Comparison of ENCODE assay signal across 13 cellular contexts in genomic region chr17:49555495-49556018, GRCh38. TPM values are rescaled to one million over a fixed set of nuclear protein-coding genes. Genes with fewer than 3 reads are reported as not detected.
DNase-seq lines count a peak whose midpoint lies in the region; ATAC-seq, FAIRE-seq and TF ChIP-seq lines count a peak whose summit lies in the region.
"Had no signal": no experiment of that assay in that cellular context is flagged by ENCODE, and none has a peak within 500 bp of the region (broad histone marks: within the 10 kb centered on the region; RNA-seq: fewer than 3 reads in every experiment).

No MANE protein-coding gene starts in this region.

- H3K9me3 Mint-ChIP-seq in astrocyte (ENCODE audit: unreplicated experiment), result no peaks in the 10 kb centered on the region
- H3K9me3 Mint-ChIP-seq in neural progenitor cell, result no peaks in the 10 kb centered on the region
- H3K9me3 Mint-ChIP-seq: activated CD4-positive, alpha-beta memory T cell treated with anti-CD3 and anti-CD28 coated beads for 36 hours; CD8-positive, alpha-beta memory T cell had no signal

- H3K36me3 ChIP-seq in astrocyte (ENCODE audit: insufficient read depth, low read length) (no peaks in the 10 kb centered on the region), neural progenitor cell (no peaks in the 10 kb centered on the region)
- H3K36me3 ChIP-seq: adrenal gland, SJSA1 had no signal

- TF ChIP-seq CTCF in astrocyte (IDR thresholded peaks at IDR 0.05; ENCODE audit: insufficient read depth, low read depth, low read length), result no peak
- no peak for TF ChIP-seq CTCF in neural progenitor cell (IDR thresholded peaks at IDR 0.05)

- no peaks in the 10 kb centered on the region for H4K20me1 ChIP-seq in astrocyte (ENCODE audit: insufficient read depth, low read length)
- H4K20me1 ChIP-seq in neural progenitor cell (ENCODE audit: low read depth), result no peaks in the 10 kb centered on the region

- no peak for TF ChIP-seq POLR2A in GM12891 (IDR thresholded peaks at IDR 0.05; ENCODE audit: low read depth, low read length)

- H3K4me3 ChIP-seq in astrocyte (ENCODE audit: insufficient read depth, low read depth, low read length) (no peak overlapping the region), neural progenitor cell (no peak overlapping the region)
- H3K4me3 ChIP-seq: adrenal gland, SJSA1 had no signal

- H3K36me3 Mint-ChIP-seq in astrocyte (ENCODE audit: low read depth, unreplicated experiment), result peaks cover 2% of the 10 kb centered on the region
- H3K36me3 Mint-ChIP-seq in neural progenitor cell, result no peaks in the 10 kb centered on the region
- H3K36me3 Mint-ChIP-seq: activated CD4-positive, alpha-beta memory T cell treated with anti-CD3 and anti-CD28 coated beads for 36 hours; CD8-positive, alpha-beta memory T cell had no signal

- H3K9me3 ChIP-seq in astrocyte (ENCODE audit: insufficient read depth, low read depth, low read length) (no peaks in the 10 kb centered on the region), neural progenitor cell (ENCODE audit: low read depth) (no peaks in the 10 kb centered on the region)
- H3K9me3 ChIP-seq: adrenal gland, SJSA1 had no signal

- H3K4me1 ChIP-seq in astrocyte (ENCODE audit: insufficient read depth, low read length) (peaks cover 4% of the 10 kb centered on the region), neural progenitor cell (peaks cover 5% of the 10 kb centered on the region)

- peaks cover 47% of the 10 kb centered on the region for H3K27me3 Mint-ChIP-seq in astrocyte (ENCODE audit: low read depth, unreplicated experiment)
- H3K27me3 Mint-ChIP-seq in neural progenitor cell (ENCODE audit: insufficient read depth, low read depth), result peaks cover 21% of the 10 kb centered on the region

- ATAC-seq in Right ventricle myocardium inferior (no peak), left cardiac atrium (no peak), HG02678 (IDR thresholded peaks at IDR 0.05; ENCODE audit: unreplicated experiment) (no peak)

- no peak overlapping the region for H3K4me3 Mint-ChIP-seq in astrocyte (ENCODE audit: unreplicated experiment)
- no peak overlapping the region for H3K4me3 Mint-ChIP-seq in neural progenitor cell
- H3K4me3 Mint-ChIP-seq: activated CD4-positive, alpha-beta memory T cell treated with anti-CD3 and anti-CD28 coated beads for 36 hours; CD8-positive, alpha-beta memory T cell had no signal

- peaks cover 10% of the 10 kb centered on the region for H3K27me3 ChIP-seq in astrocyte (ENCODE audit: insufficient read depth, low read length)
- peaks cover 20% of the 10 kb centered on the region for H3K27me3 ChIP-seq in neural progenitor cell
- H3K27me3 ChIP-seq: adrenal gland, SJSA1 had no signal

- H2AFZ ChIP-seq in astrocyte (ENCODE audit: low read depth, low read length) (peak overlapping the region; percentile 86), neural progenitor cell (replicated peaks) (peak overlapping the region; percentile 100)

- no peak overlapping the region for H3K27ac Mint-ChIP-seq in astrocyte (ENCODE audit: unreplicated experiment)
- no peak overlapping the region for H3K27ac Mint-ChIP-seq in neural progenitor cell
- H3K27ac Mint-ChIP-seq: activated CD4-positive, alpha-beta memory T cell treated with anti-CD3 and anti-CD28 coated beads for 36 hours; CD8-positive, alpha-beta memory T cell had no signal

- H3K79me2 ChIP-seq in astrocyte (ENCODE audit: insufficient read depth, low read length), result no peaks in the 10 kb centered on the region
- no peaks in the 10 kb centered on the region for H3K79me2 ChIP-seq in neural progenitor cell (ENCODE audit: low read depth)

- peaks cover 6% of the 10 kb centered on the region for H3F3A ChIP-seq in neural progenitor cell (ENCODE audit: low read depth)

- no peak overlapping the region for H3K4me2 ChIP-seq in astrocyte (ENCODE audit: low read length)
- H3K4me2 ChIP-seq in neural progenitor cell, result no peak overlapping the region

- H3K9ac ChIP-seq in astrocyte (ENCODE audit: low read length) (peak overlapping the region; percentile 56), neural progenitor cell (no peak overlapping the region)

- H3K27ac ChIP-seq in astrocyte (ENCODE audit: low read depth, low read length) (no peak overlapping the region), neural progenitor cell (no peak overlapping the region)
- H3K27ac ChIP-seq: SJSA1 had no signal

- DNase-seq in Right ventricle myocardium inferior (ENCODE audit: missing footprints) (peak; percentile 56), left cardiac atrium (no peak), astrocyte (ENCODE audit: low read depth) (no peak), neural progenitor cell (ENCODE audit: low spot score) (peak; percentile 2), DMS79 (lab: John Stamatoyannopoulos, UW) (no peak), GM12891 (ENCODE audit: insufficient read length, low spot score) (no peak), NCI-H510A (lab: John Stamatoyannopoulos, UW) (no peak)

- FAIRE-seq in astrocyte (lab: Jason Lieb, UNC), result no peak
- no peak for FAIRE-seq in GM12891 (lab: Jason Lieb, UNC)
- FAIRE-seq: frontal cortex had no signal

- H3K4me1 Mint-ChIP-seq in astrocyte (ENCODE audit: low read depth, unreplicated experiment) (no peaks in the 10 kb centered on the region), neural progenitor cell (peaks cover 9% of the 10 kb centered on the region)

- intact Hi-C loops in Right ventricle myocardium inferior (cut with DNase I) (loop anchor here (2.0 to 5.0 kb wide), 4 partner anchors 61 to 238 kb away; partner anchors contain the start of gene NGFR), left cardiac atrium (cut with DNase I) (loop anchor here (1.0 to 10.0 kb wide), 4 partner anchors 59 to 241 kb away; no protein-coding TSS in a partner anchor)

TF ChIP-seq in GM12891, 5 proteins besides CTCF, POLR2A, EP300 and RAD21:
- no peak for TF ChIP-seq SPI1 (IDR thresholded peaks at IDR 0.05; ENCODE audit: low read depth, low read length)
- TF ChIP-seq POU2F2 (IDR thresholded peaks at IDR 0.05; ENCODE audit: low read depth, low read length), result no peak
- TF ChIP-seq TAF1 (IDR thresholded peaks at IDR 0.05; ENCODE audit: low read depth, low read length), result no peak
- TF ChIP-seq POLR2AphosphoS5 (IDR thresholded peaks at IDR 0.05; ENCODE audit: low read depth, low read length), result no peak
- TF ChIP-seq PAX5 (IDR thresholded peaks at IDR 0.05; ENCODE audit: insufficient read depth, low read length, severe bottlenecking), result no peak

RNA-seq across cellular contexts. Expression of gene NXPH3, which starts 20.1 kb away (rescaled TPM):
- 4.5 TPM for total RNA-seq in Right ventricle myocardium inferior
- total RNA-seq in left cardiac atrium, result 1 to 10 TPM; 3.6 to 6.5 TPM
- total RNA-seq in astrocyte, result 0.19 and 0.43 TPM in 2 replicates
- total RNA-seq in neural progenitor cell (ENCODE audit: low replicate concordance), result 3.6 and 10.7 TPM in 2 replicates
- 0.95 TPM for polyA plus RNA-seq in GM12891 (2012; ENCODE audit: low read depth, missing spikeins)
- polyA plus RNA-seq: CD8-positive, alpha-beta memory T cell had no signal

Comparison
In these comparisons a context has a peak if more than half of its experiments do, and no peak if none do; other contexts are left out.
1. DNase-seq: peak in Right ventricle myocardium inferior (single experiment) and neural progenitor cell (single experiment); none in left cardiac atrium (single experiment), astrocyte (single experiment), DMS79 (single experiment), GM12891 (single experiment) and NCI-H510A (single experiment).